ENCODE assay signal across 21 cellular contexts in genomic region chrX:95919605-95920004, GRCh38.
"Had no signal": no experiment of that assay in that cellular context is flagged by ENCODE, and none has a peak within 500 bp of the region (broad histone marks: within the 10 kb centered on the region; RNA-seq: fewer than 3 reads in every experiment).

No MANE protein-coding gene starts in this region.

- H3K9me3 Mint-ChIP-seq: mesothelial cell of epicardium, neural crest cell, type B pancreatic cell had no signal

- DNase-seq: effector CD4-positive, alpha-beta T cell; gastrocnemius medialis; heart right ventricle; hypothalamus; islet precursor cell; mammary epithelial cell; natural killer cell; nucleus accumbens; right lobe of liver; stimulated activated CD4-positive, alpha-beta T cell treated with anti-CD3 and anti-CD28 coated beads, Interleukin-4, amount 100 ng/mL, for 1 hour; stimulated activated CD8-positive, alpha-beta memory T cell treated with anti-CD3 and anti-CD28 coated beads, Interleukin-4, amount 100 ng/mL, for 48 hours; stimulated activated naive CD8-positive, alpha-beta T cell treated with anti-CD3 and anti-CD28 coated beads, Interleukin-15, Interleukin-2, amounts not matched to agents 100 U/mL and 50 U/mL, for 24 hours; thyroid gland had no signal

- H3K4me3 Mint-ChIP-seq: mesothelial cell of epicardium; natural killer cell; neural crest cell; stimulated activated effector memory CD8-positive, alpha-beta T cell treated with anti-CD3 and anti-CD28 coated beads, Interleukin-12 subunit alpha, Interleukin-12 subunit beta, amount 100 ng/mL, for 72 hours; type B pancreatic cell had no signal

- H3K27ac Mint-ChIP-seq: mesothelial cell of epicardium; natural killer cell; stimulated activated effector memory CD8-positive, alpha-beta T cell treated with anti-CD3 and anti-CD28 coated beads, Interleukin-12 subunit alpha, Interleukin-12 subunit beta, amount 100 ng/mL, for 72 hours; type B pancreatic cell had no signal

- H3K9me3 ChIP-seq: esophagus muscularis mucosa, gastrocnemius medialis, heart right ventricle, prostate gland, right lobe of liver, suprapubic skin, thyroid gland had no signal

- H3K27me3 Mint-ChIP-seq: type B pancreatic cell had no signal

- H3K4me1 Mint-ChIP-seq: mesothelial cell of epicardium; natural killer cell; neural crest cell; stimulated activated effector memory CD8-positive, alpha-beta T cell treated with anti-CD3 and anti-CD28 coated beads, Interleukin-12 subunit alpha, Interleukin-12 subunit beta, amount 100 ng/mL, for 72 hours had no signal

- ATAC-seq: gastrocnemius medialis; heart right ventricle; left lobe of liver; natural killer cell; right lobe of liver; stimulated activated effector memory CD8-positive, alpha-beta T cell treated with anti-CD3 and anti-CD28 coated beads, Interleukin-12 subunit alpha, Interleukin-12 subunit beta, amount 100 ng/mL, for 72 hours; stimulated activated naive CD8-positive, alpha-beta T cell treated with anti-CD3 and anti-CD28 coated beads, Interleukin-15, Interleukin-2, amounts not matched to agents 100 U/mL and 50 U/mL, for 24 hours had no signal

- H3K36me3 Mint-ChIP-seq: mesothelial cell of epicardium; natural killer cell; stimulated activated effector memory CD8-positive, alpha-beta T cell treated with anti-CD3 and anti-CD28 coated beads, Interleukin-12 subunit alpha, Interleukin-12 subunit beta, amount 100 ng/mL, for 72 hours; type B pancreatic cell had no signal
